Comparison of ENCODE assay signal across 1 cellular context in genomic region chr4:1864076-1865008, GRCh38.
TF ChIP-seq lines count a peak whose summit lies in the region.

No MANE protein-coding gene starts in this region.

TF ChIP-seq in HepG2, 621 proteins besides CTCF, POLR2A, EP300 and RAD21 (continued from another document and continues in another):
- peak; percentile 45 for TF ChIP-seq UBTF (CRISPR knock-in tag; IDR thresholded peaks at IDR 0.05)
- TF ChIP-seq GATAD2A (CRISPR knock-in tag; IDR thresholded peaks at IDR 0.05): peak; percentile 47; the same call in 1 of the 2 replicates
- 0 out of 2 replicates have a peak, but pooled peaks have one; percentile 5 for TF ChIP-seq KMT2B (CRISPR knock-in tag; IDR thresholded peaks at IDR 0.05)
- TF ChIP-seq THAP8 (CRISPR knock-in tag; IDR thresholded peaks at IDR 0.05; ENCODE audit: borderline replicate concordance): no peak
- TF ChIP-seq TBP (CRISPR knock-in tag; IDR thresholded peaks at IDR 0.05): no peak
- TF ChIP-seq ZBTB14 (CRISPR knock-in tag; IDR thresholded peaks at IDR 0.05): peak; percentile 58; the same call in 1 of the 2 replicates
- peak; percentile 74 for TF ChIP-seq RXRA (CRISPR knock-in tag; IDR thresholded peaks at IDR 0.05)
- peak; percentile 40; the same call in 1 of the 2 replicates for TF ChIP-seq ZSCAN29 (CRISPR knock-in tag; conservative IDR thresholded peaks at IDR 0.05)
- no peak for TF ChIP-seq SOX6 (IDR thresholded peaks at IDR 0.05)
- TF ChIP-seq SOX6 (CRISPR knock-in tag; IDR thresholded peaks at IDR 0.05): peak; percentile 50; the same call in 1 of the 2 replicates
- peak; percentile 14; the same call in 1 of the 2 replicates for TF ChIP-seq ZNF501 (CRISPR knock-in tag; IDR thresholded peaks at IDR 0.05)
- peak; percentile 24; the same call in 1 of the 2 replicates for TF ChIP-seq CREM (IDR thresholded peaks at IDR 0.05)
- TF ChIP-seq CREM (CRISPR knock-in tag; IDR thresholded peaks at IDR 0.05): no peak
- TF ChIP-seq ZNF687 (CRISPR knock-in tag; IDR thresholded peaks at IDR 0.05): peak; percentile 68
- TF ChIP-seq MYPOP (CRISPR knock-in tag; IDR thresholded peaks at IDR 0.05): 0 out of 2 replicates have a peak, but pooled peaks have one; percentile 5
- peak; percentile 6 for TF ChIP-seq ZNF883 (CRISPR knock-in tag; IDR thresholded peaks at IDR 0.05; ENCODE audit: not compliant biosample characterization)
- TF ChIP-seq ZNF691 (CRISPR knock-in tag; IDR thresholded peaks at IDR 0.05; ENCODE audit: borderline replicate concordance, low read depth): no peak
- TF ChIP-seq SP5 (CRISPR knock-in tag; IDR thresholded peaks at IDR 0.05; ENCODE audit: borderline replicate concordance, low read depth): peak; percentile 65; the same call in 1 of the 2 replicates
- no peak for TF ChIP-seq HNRNPK (IDR thresholded peaks at IDR 0.05; ENCODE audit: low read depth, low read length, poor library complexity, severe bottlenecking)
- TF ChIP-seq XRCC5 (optimal IDR thresholded peaks at IDR 0.05; ENCODE audit: low read length): peak; percentile 52
- TF ChIP-seq HNF4G (IDR thresholded peaks at IDR 0.05; ENCODE audit: borderline replicate concordance, low read depth, low read length): no peak
- no peak for TF ChIP-seq HNF4G (CRISPR knock-in tag; IDR thresholded peaks at IDR 0.05; ENCODE audit: borderline replicate concordance, low read depth)
- TF ChIP-seq ZNF678 (CRISPR knock-in tag; IDR thresholded peaks at IDR 0.05): 0 out of 2 replicates have a peak, but pooled peaks have one; percentile 52
- TF ChIP-seq MAX (IDR thresholded peaks at IDR 0.05): peak; percentile 51; the same call in 1 of the 2 replicates
- TF ChIP-seq ZBTB46 (CRISPR knock-in tag; IDR thresholded peaks at IDR 0.05; ENCODE audit: borderline replicate concordance): peak; percentile 55; the same call in 1 of the 2 replicates
- peak; percentile 61; the same call in 1 of the 2 replicates for TF ChIP-seq PITX1 (CRISPR knock-in tag; IDR thresholded peaks at IDR 0.05)
- 0 out of 2 replicates have a peak, but pooled peaks have one; percentile 53 for TF ChIP-seq ZNF619 (CRISPR knock-in tag; IDR thresholded peaks at IDR 0.05)
- TF ChIP-seq ZNF597 (CRISPR knock-in tag; IDR thresholded peaks at IDR 0.05): no peak
- 0 out of 2 replicates have a peak, but pooled peaks have one; percentile 12 for TF ChIP-seq DMAP1 (CRISPR knock-in tag; IDR thresholded peaks at IDR 0.05)
- no peak for TF ChIP-seq ZNF567 (CRISPR knock-in tag; IDR thresholded peaks at IDR 0.05; ENCODE audit: borderline replicate concordance)
- peak; percentile 51; the same call in 1 of the 2 replicates for TF ChIP-seq KDM5B (CRISPR knock-in tag; IDR thresholded peaks at IDR 0.05; ENCODE audit: borderline replicate concordance)
- TF ChIP-seq ZNF609 (CRISPR knock-in tag; IDR thresholded peaks at IDR 0.05; ENCODE audit: borderline replicate concordance): peak; percentile 42; the same call in 1 of the 2 replicates
- no peak for TF ChIP-seq MAZ (IDR thresholded peaks at IDR 0.05; ENCODE audit: borderline replicate concordance, low read depth, low read length)
- no peak for TF ChIP-seq MAZ (CRISPR knock-in tag; IDR thresholded peaks at IDR 0.05; ENCODE audit: low read depth)
- TF ChIP-seq ZBTB20 (CRISPR knock-in tag; IDR thresholded peaks at IDR 0.05; ENCODE audit: borderline replicate concordance, low read depth): 0 out of 2 replicates have a peak, but pooled peaks have one; percentile 35
- TF ChIP-seq TFAP4 (IDR thresholded peaks at IDR 0.05; ENCODE audit: borderline replicate concordance, low read depth): peak; percentile 53; the same call in 1 of the 2 replicates
- peak; percentile 26; the same call in 1 of the 2 replicates for TF ChIP-seq ZNF543 (CRISPR knock-in tag; IDR thresholded peaks at IDR 0.05)
- no peak for TF ChIP-seq KDM5A (IDR thresholded peaks at IDR 0.05; ENCODE audit: borderline replicate concordance, low read length)
- TF ChIP-seq RARA (CRISPR knock-in tag; IDR thresholded peaks at IDR 0.05): peak; percentile 71
- TF ChIP-seq SNAPC2 (CRISPR knock-in tag; IDR thresholded peaks at IDR 0.05): no peak
- TF ChIP-seq HDAC2 (CRISPR knock-in tag; IDR thresholded peaks at IDR 0.05): peak; percentile 51; the same call in 1 of the 2 replicates
